ENCODE assay signal across 8 cellular contexts in the genomic region with DNA sequence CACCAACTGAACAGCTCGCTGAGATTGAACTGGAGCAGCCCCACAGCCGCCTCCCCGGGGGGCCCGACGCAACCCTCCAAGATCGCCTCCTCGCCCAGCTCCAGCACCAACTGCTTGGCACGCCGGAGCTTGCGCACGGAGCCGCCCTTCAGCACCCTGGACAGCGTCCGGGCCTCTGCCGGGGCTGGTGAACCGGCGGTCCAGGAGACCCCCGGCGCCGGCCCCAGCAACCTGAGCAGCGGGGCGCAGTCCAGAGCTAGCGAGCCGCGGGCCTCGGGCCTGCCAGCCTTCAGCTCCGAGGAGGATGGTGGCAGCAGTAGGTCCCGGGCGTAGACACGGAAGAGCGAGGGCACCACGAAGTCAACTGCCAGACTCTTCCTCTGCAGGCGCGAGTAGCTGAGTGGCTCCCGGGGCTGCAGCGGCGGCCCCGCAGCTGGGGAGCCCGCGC. TPM values are rescaled to one million over a fixed set of nuclear protein-coding genes. Genes with fewer than 3 reads are reported as not detected.
DNase-seq lines count a peak whose midpoint lies in the region; ATAC-seq, FAIRE-seq and TF ChIP-seq lines count a peak whose summit lies in the region.

No MANE protein-coding gene starts in this region.

- peak overlapping the region; percentile 92 for H3K4me2 ChIP-seq in A549

- TF ChIP-seq POLR2A in A549 (IDR thresholded peaks at IDR 0.05; ENCODE audit: low read length): no peak

- peaks cover 17% of the 10 kb centered on the region; the same call in 1 of the 3 replicates for H3K4me1 ChIP-seq in A549
- no peaks in the 10 kb centered on the region for H3K4me1 ChIP-seq in foreskin keratinocyte

- peak; percentile 41 to 52 for ATAC-seq in A549
- ATAC-seq in foreskin keratinocyte: peak; percentile 46
- ATAC-seq in omental fat pad (ENCODE audit: low FRiP score): peak; percentile 42
- ATAC-seq in GM18873 (IDR thresholded peaks at IDR 0.05; ENCODE audit: low FRiP score, unreplicated experiment): no peak
- ATAC-seq in GM18861 (IDR thresholded peaks at IDR 0.05; ENCODE audit: unreplicated experiment): no peak
- no peak for ATAC-seq in GM18867 (IDR thresholded peaks at IDR 0.05; ENCODE audit: unreplicated experiment)

- TF ChIP-seq EP300 in A549 (IDR thresholded peaks at IDR 0.05): no peak

- H3K27me3 ChIP-seq in foreskin keratinocyte: peaks cover 62% of the 10 kb centered on the region

- H3K4me3 ChIP-seq in A549: peak overlapping the region; percentile 47

- TF ChIP-seq CTCF in A549 (IDR thresholded peaks at IDR 0.05) (no peak), foreskin keratinocyte (conservative IDR thresholded peaks at IDR 0.05) (no peak), omental fat pad (IDR thresholded peaks at IDR 0.05) (no peak)

- H3K9me3 ChIP-seq in A549: no peaks in the 10 kb centered on the region

- no peak for FAIRE-seq in A549 (lab: Jason Lieb, UNC)

- H3K27ac ChIP-seq in A549: no peak overlapping the region
- H3K27ac ChIP-seq in foreskin keratinocyte: no peak overlapping the region

- no peak for TF ChIP-seq RAD21 in A549 (conservative IDR thresholded peaks at IDR 0.05 in 1 of 2, IDR thresholded peaks at IDR 0.05 in 1 of 2)

- CTCF ChIA-PET in A549 (lab: Yijun Ruan, JAX): interaction anchor here (0.8 to 7.6 kb wide), 4 partner anchors 12 to 961 kb away, joined by 3 to 108 read pairs (median 4); no protein-coding TSS in a partner anchor

- DNase-seq in A549 (ENCODE audit: low read depth in 1 of 2, low spot score in 1 of 2) (peak; percentile 16 to 27), HK-2 (ENCODE audit: unreplicated experiment) (peak; percentile 29), activated T-cell treated with anti-CD3 and anti-CD28 coated beads for 4 hours (peak; percentile 4), foreskin keratinocyte (peak in 1 of 2 donors; percentile 25), omental fat pad (ENCODE audit: low spot score) (no peak)

- POLR2A ChIA-PET in A549 (lab: Yijun Ruan, JAX): no interaction called here

- 7% methylated on average over 11 of the region's 40 CpGs for WGBS in A549 (ENCODE audit: missing lambda C conversion rate)

TF ChIP-seq in A549, 52 proteins besides CTCF, POLR2A, EP300 and RAD21:
- TF ChIP-seq ELK1 (IDR thresholded peaks at IDR 0.05; ENCODE audit: low read depth, low read length) (no peak), FOXS1 (CRISPR knock-in tag; IDR thresholded peaks at IDR 0.05) (no peak), JUN (IDR thresholded peaks at IDR 0.05) (no peak), MAX (IDR thresholded peaks at IDR 0.05) (no peak), JUNB (IDR thresholded peaks at IDR 0.05) (no peak), NR3C1 (IDR thresholded peaks at IDR 0.05) (no peak), MYC (IDR thresholded peaks at IDR 0.05; ENCODE audit: borderline replicate concordance, low read length) (no peak), HEYL (CRISPR knock-in tag; IDR thresholded peaks at IDR 0.05) (no peak), HOXB5 (CRISPR knock-in tag; IDR thresholded peaks at IDR 0.05) (no peak), RCOR1 (IDR thresholded peaks at IDR 0.05; ENCODE audit: low read depth, low read length) (no peak), ZSCAN20 (CRISPR knock-in tag; IDR thresholded peaks at IDR 0.05) (no peak), RNF2 (IDR thresholded peaks at IDR 0.05; ENCODE audit: borderline replicate concordance, low read depth) (no peak), CBX2 (IDR thresholded peaks at IDR 0.05; ENCODE audit: borderline replicate concordance, low read depth) (no peak), CHD4 (IDR thresholded peaks at IDR 0.05; ENCODE audit: borderline replicate concordance) (no peak), TFCP2L1 (CRISPR knock-in tag; IDR thresholded peaks at IDR 0.05) (no peak), NFE2L2 (conservative IDR thresholded peaks at IDR 0.05; ENCODE audit: low read length) (no peak), HOXB13 (CRISPR knock-in tag; IDR thresholded peaks at IDR 0.05; ENCODE audit: low read depth) (0 out of 2 replicates have a peak, but pooled peaks have one; percentile 47), NPAS2 (CRISPR knock-in tag; IDR thresholded peaks at IDR 0.05; ENCODE audit: borderline replicate concordance) (no peak), HES2 (IDR thresholded peaks at IDR 0.05) (no peak), EHF (CRISPR knock-in tag; IDR thresholded peaks at IDR 0.05) (no peak), EHMT2 (IDR thresholded peaks at IDR 0.05; ENCODE audit: low read depth) (peak; percentile 95), MAFK (IDR thresholded peaks at IDR 0.05; ENCODE audit: partially characterized antibody) (no peak), REST (IDR thresholded peaks at IDR 0.05) (peak; percentile 98), PHF8 (IDR thresholded peaks at IDR 0.05; ENCODE audit: borderline replicate concordance, low read depth) (no peak)
- TF ChIP-seq, protein P1, sequence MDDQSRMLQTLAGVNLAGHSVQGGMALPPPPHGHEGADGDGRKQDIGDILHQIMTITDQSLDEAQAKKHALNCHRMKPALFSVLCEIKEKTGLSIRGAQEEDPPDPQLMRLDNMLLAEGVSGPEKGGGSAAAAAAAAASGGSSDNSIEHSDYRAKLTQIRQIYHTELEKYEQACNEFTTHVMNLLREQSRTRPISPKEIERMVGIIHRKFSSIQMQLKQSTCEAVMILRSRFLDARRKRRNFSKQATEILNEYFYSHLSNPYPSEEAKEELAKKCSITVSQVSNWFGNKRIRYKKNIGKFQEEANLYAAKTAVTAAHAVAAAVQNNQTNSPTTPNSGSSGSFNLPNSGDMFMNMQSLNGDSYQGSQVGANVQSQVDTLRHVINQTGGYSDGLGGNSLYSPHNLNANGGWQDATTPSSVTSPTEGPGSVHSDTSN (IDR thresholded peaks at IDR 0.05): no peak

RNA-seq across cellular contexts. Expression of gene ALK, which starts 1.2 kb away (rescaled TPM):
- not detected in 2 replicates for polyA plus RNA-seq in A549 (2011; rRNA removed)
- polyA plus RNA-seq in A549 (2012; cell fraction: cytosol; rRNA removed): not detected in 2 replicates
- polyA plus RNA-seq in A549 (2012; cell fraction: nucleus; rRNA removed): not detected in 2 replicates
- not detected in 3 replicates for polyA plus RNA-seq in A549 (2017; fragmentation: RNase III; extraction: RNeasy Plus Mini Kit Qiagen cat#74134 plus additional on column Dnase treatment)
- polyA minus RNA-seq in A549 (2011; rRNA and poly(A)+ RNA removed): not detected in 2 replicates
- not detected in 2 replicates for total RNA-seq in foreskin keratinocyte
- not detected in 2 replicates for polyA plus RNA-seq in foreskin keratinocyte
- total RNA-seq in omental fat pad: 1 to 10 TPM in 1 of 4 donors, under 1 TPM in 2, not detected in 1; 0.12 to 2.2 (median 0.44) TPM

Comparison
In these comparisons a context has a peak if more than half of its experiments do, and no peak if none do; other contexts are left out.
1. ATAC-seq: peak in A549 (2 of 2), foreskin keratinocyte (single experiment) and omental fat pad (single experiment); none in GM18873 (single experiment), GM18861 (single experiment) and GM18867 (single experiment).